In the genomic region with DNA sequence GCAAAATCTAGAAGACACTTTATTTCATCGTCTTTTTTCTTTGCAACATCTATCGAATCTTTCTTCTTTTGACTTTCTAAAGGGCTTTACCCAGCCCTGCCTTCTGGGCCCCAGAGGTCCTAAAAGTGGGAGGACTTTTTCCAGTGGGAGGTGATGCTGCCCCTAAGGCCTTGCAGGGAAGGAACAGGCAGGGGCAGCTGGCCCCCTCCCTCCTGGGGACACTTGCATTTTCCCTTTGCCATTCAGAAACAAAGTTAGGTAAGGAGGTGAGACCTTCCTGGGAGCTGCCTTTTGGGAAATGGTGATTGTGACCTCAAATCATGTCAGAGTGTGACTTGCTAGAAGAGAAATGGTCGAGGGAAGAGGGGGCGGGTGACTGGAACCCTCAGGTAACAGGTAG, we compare ENCODE assay signal across 1 cellular context.
TF ChIP-seq lines count a peak whose summit lies in the region.

No MANE protein-coding gene starts in this region.

TF ChIP-seq in GM23338, 12 proteins besides CTCF, POLR2A, EP300 and RAD21 (continued from another document):
- TF ChIP-seq, protein P1, sequence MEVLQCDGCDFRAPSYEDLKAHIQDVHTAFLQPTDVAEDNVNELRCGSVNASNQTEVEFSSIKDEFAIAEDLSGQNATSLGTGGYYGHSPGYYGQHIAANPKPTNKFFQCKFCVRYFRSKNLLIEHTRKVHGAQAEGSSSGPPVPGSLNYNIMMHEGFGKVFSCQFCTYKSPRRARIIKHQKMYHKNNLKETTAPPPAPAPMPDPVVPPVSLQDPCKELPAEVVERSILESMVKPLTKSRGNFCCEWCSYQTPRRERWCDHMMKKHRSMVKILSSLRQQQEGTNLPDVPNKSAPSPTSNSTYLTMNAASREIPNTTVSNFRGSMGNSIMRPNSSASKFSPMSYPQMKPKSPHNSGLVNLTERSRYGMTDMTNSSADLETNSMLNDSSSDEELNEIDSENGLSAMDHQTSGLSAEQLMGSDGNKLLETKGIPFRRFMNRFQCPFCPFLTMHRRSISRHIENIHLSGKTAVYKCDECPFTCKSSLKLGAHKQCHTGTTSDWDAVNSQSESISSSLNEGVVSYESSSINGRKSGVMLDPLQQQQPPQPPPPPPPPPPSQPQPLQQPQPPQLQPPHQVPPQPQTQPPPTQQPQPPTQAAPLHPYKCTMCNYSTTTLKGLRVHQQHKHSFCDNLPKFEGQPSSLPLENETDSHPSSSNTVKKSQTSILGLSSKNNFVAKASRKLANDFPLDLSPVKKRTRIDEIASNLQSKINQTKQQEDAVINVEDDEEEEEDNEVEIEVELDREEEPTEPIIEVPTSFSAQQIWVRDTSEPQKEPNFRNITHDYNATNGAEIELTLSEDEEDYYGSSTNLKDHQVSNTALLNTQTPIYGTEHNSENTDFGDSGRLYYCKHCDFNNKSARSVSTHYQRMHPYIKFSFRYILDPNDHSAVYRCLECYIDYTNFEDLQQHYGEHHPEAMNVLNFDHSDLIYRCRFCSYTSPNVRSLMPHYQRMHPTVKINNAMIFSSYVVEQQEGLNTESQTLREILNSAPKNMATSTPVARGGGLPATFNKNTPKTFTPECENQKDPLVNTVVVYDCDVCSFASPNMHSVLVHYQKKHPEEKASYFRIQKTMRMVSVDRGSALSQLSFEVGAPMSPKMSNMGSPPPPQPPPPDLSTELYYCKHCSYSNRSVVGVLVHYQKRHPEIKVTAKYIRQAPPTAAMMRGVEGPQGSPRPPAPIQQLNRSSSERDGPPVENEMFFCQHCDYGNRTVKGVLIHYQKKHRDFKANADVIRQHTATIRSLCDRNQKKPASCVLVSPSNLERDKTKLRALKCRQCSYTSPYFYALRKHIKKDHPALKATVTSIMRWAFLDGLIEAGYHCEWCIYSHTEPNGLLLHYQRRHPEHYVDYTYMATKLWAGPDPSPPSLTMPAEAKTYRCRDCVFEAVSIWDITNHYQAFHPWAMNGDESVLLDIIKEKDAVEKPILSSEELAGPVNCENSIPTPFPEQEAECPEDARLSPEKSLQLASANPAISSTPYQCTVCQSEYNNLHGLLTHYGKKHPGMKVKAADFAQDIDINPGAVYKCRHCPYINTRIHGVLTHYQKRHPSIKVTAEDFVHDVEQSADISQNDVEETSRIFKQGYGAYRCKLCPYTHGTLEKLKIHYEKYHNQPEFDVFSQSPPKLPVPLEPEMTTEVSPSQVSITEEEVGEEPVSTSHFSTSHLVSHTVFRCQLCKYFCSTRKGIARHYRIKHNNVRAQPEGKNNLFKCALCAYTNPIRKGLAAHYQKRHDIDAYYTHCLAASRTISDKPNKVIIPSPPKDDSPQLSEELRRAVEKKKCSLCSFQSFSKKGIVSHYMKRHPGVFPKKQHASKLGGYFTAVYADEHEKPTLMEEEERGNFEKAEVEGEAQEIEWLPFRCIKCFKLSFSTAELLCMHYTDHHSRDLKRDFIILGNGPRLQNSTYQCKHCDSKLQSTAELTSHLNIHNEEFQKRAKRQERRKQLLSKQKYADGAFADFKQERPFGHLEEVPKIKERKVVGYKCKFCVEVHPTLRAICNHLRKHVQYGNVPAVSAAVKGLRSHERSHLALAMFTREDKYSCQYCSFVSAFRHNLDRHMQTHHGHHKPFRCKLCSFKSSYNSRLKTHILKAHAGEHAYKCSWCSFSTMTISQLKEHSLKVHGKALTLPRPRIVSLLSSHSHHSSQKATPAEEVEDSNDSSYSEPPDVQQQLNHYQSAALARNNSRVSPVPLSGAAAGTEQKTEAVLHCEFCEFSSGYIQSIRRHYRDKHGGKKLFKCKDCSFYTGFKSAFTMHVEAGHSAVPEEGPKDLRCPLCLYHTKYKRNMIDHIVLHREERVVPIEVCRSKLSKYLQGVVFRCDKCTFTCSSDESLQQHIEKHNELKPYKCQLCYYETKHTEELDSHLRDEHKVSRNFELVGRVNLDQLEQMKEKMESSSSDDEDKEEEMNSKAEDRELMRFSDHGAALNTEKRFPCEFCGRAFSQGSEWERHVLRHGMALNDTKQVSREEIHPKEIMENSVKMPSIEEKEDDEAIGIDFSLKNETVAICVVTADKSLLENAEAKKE (CRISPR knock-in tag; IDR thresholded peaks at IDR 0.05), result no peak
- TF ChIP-seq CREB1 (CRISPR knock-in tag; IDR thresholded peaks at IDR 0.05; ENCODE audit: low read depth) (no peak), EZH2phosphoT487 (IDR thresholded peaks at IDR 0.05; ENCODE audit: unreplicated experiment) (no peak), NANOG (IDR thresholded peaks at IDR 0.05; ENCODE audit: borderline replicate concordance) (no peak), JUNB (IDR thresholded peaks at IDR 0.05; ENCODE audit: unreplicated experiment) (no peak), EZH2 (IDR thresholded peaks at IDR 0.05; ENCODE audit: low read depth, unreplicated experiment) (no peak), STAT1 (IDR thresholded peaks at IDR 0.05; ENCODE audit: unreplicated experiment) (no peak)
- TF ChIP-seq, protein P2, sequence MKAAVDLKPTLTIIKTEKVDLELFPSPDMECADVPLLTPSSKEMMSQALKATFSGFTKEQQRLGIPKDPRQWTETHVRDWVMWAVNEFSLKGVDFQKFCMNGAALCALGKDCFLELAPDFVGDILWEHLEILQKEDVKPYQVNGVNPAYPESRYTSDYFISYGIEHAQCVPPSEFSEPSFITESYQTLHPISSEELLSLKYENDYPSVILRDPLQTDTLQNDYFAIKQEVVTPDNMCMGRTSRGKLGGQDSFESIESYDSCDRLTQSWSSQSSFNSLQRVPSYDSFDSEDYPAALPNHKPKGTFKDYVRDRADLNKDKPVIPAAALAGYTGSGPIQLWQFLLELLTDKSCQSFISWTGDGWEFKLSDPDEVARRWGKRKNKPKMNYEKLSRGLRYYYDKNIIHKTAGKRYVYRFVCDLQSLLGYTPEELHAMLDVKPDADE (IDR thresholded peaks at IDR 0.05), result no peak
